In the genomic region with DNA sequence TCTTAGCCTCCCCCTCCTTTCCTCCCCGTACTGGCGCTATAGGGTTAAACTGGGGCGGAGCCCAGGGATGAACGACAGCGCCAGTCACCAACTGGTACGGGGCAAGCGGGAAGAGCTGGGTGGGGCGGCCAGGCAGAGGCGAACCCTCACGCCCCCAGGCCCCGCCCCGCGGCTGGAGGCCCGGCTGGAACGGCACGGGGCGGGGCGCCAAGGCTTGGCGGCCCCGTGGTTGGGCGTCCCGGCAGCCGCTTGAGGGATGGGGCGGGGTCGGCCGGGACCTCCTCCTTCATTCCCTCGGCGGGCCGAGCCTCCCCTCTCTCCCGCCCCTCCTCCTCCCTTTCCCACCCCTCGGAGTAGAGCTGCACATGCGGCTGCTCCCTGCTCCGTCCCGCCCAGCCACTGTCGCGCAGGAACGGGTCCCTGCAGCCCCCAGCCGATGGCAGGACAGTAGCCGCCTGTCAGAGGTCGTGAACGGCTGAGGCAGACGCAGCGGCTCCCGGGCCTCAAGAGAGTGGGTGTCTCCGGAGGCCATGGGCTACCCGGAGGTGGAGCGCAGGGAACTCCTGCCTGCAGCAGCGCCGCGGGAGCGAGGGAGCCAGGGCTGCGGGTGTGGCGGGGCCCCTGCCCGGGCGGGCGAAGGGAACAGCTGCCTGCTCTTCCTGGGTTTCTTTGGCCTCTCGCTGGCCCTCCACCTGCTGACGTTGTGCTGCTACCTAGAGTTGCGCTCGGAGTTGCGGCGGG, we compare ENCODE assay signal across 1 cellular context.
A peak's percentile ranks its signal among the peaks of the same experiment; 100 is the strongest.
TF ChIP-seq lines count a peak whose summit lies in the region.

A gene (plus strand): TSS at position 335 of the 741 bp plus-strand sequence.

TF ChIP-seq in H1, 55 proteins besides CTCF, POLR2A, EP300 and RAD21:
- TF ChIP-seq, protein P1, sequence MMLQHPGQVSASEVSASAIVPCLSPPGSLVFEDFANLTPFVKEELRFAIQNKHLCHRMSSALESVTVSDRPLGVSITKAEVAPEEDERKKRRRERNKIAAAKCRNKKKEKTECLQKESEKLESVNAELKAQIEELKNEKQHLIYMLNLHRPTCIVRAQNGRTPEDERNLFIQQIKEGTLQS (IDR thresholded peaks at IDR 0.05; ENCODE audit: insufficient read depth, low read depth, low read length), result no peak
- TF ChIP-seq SIN3A (conservative IDR thresholded peaks at IDR 0.05 in 1 of 2, IDR thresholded peaks at IDR 0.05 in 1 of 2; ENCODE audit: low read depth in 1 of 2, low read length in 2 of 2), result no peak
- no peak for TF ChIP-seq GTF2F1 (IDR thresholded peaks at IDR 0.05; ENCODE audit: borderline replicate concordance, low read depth, low read length)
- no peak for TF ChIP-seq KDM1A (IDR thresholded peaks at IDR 0.05; ENCODE audit: borderline replicate concordance, low read length)
- no peak for TF ChIP-seq GABPA (IDR thresholded peaks at IDR 0.05; ENCODE audit: borderline replicate concordance, insufficient read depth, low read length)
- TF ChIP-seq, protein P2, sequence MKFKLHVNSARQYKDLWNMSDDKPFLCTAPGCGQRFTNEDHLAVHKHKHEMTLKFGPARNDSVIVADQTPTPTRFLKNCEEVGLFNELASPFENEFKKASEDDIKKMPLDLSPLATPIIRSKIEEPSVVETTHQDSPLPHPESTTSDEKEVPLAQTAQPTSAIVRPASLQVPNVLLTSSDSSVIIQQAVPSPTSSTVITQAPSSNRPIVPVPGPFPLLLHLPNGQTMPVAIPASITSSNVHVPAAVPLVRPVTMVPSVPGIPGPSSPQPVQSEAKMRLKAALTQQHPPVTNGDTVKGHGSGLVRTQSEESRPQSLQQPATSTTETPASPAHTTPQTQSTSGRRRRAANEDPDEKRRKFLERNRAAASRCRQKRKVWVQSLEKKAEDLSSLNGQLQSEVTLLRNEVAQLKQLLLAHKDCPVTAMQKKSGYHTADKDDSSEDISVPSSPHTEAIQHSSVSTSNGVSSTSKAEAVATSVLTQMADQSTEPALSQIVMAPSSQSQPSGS (IDR thresholded peaks at IDR 0.05; ENCODE audit: low read length), result no peak
- TF ChIP-seq SIX5 (IDR thresholded peaks at IDR 0.05; ENCODE audit: low read depth, low read length), result no peak
- TF ChIP-seq BACH1 (IDR thresholded peaks at IDR 0.05; ENCODE audit: low read length), result no peak
- TF ChIP-seq CREB1 (IDR thresholded peaks at IDR 0.05), result no peak
- no peak for TF ChIP-seq NANOG (IDR thresholded peaks at IDR 0.05; ENCODE audit: insufficient read depth, low read depth, low read length, poor library complexity, severe bottlenecking)
- no peak for TF ChIP-seq ZNF274 (IDR thresholded peaks at IDR 0.05; ENCODE audit: borderline replicate concordance, extremely low read depth, low read length)
- TF ChIP-seq POLR2AphosphoS5 (IDR thresholded peaks at IDR 0.05; ENCODE audit: low read depth, low read length), result no peak
- TF ChIP-seq SAP30 (IDR thresholded peaks at IDR 0.05; ENCODE audit: insufficient read depth, insufficient replicate concordance, low read length), result no peak
- no peak for TF ChIP-seq TEAD4 (IDR thresholded peaks at IDR 0.05; ENCODE audit: low read depth, low read length)
- TF ChIP-seq RBBP5 (IDR thresholded peaks at IDR 0.05; ENCODE audit: borderline replicate concordance, low read depth, low read length), result peak; percentile 39; the same call in 1 of the 2 replicates
- TF ChIP-seq CEBPB (IDR thresholded peaks at IDR 0.05; ENCODE audit: low read depth, low read length), result no peak
- TF ChIP-seq YY1 (IDR thresholded peaks at IDR 0.05; ENCODE audit: low read depth, low read length), result no peak
- no peak for TF ChIP-seq RNF2 (IDR thresholded peaks at IDR 0.05; ENCODE audit: borderline replicate concordance, low read depth, low read length, missing control alignments, poor library complexity, severe bottlenecking)
- TF ChIP-seq NRF1 (IDR thresholded peaks at IDR 0.05; ENCODE audit: low read depth, low read length), result no peak
- TF ChIP-seq CBX5 (IDR thresholded peaks at IDR 0.05; ENCODE audit: low read depth, low read length), result no peak
- no peak for TF ChIP-seq RFX5 (IDR thresholded peaks at IDR 0.05; ENCODE audit: borderline replicate concordance, low read depth, low read length)
- TF ChIP-seq SP4 (IDR thresholded peaks at IDR 0.05; ENCODE audit: low read length), result peak; percentile 86
- TF ChIP-seq JUND (IDR thresholded peaks at IDR 0.05; ENCODE audit: low read length), result no peak
- TF ChIP-seq BCL11A (IDR thresholded peaks at IDR 0.05; ENCODE audit: low read depth in 2 of 2, low read length in 2 of 2), result no peak
- TF ChIP-seq FOSL1 (IDR thresholded peaks at IDR 0.05; ENCODE audit: insufficient read depth, low read depth, low read length), result no peak
- TF ChIP-seq, protein P3, sequence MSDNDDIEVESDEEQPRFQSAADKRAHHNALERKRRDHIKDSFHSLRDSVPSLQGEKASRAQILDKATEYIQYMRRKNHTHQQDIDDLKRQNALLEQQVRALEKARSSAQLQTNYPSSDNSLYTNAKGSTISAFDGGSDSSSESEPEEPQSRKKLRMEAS (IDR thresholded peaks at IDR 0.05), result peak; percentile 45; the same call in 1 of the 2 replicates
- TF ChIP-seq, protein P4, sequence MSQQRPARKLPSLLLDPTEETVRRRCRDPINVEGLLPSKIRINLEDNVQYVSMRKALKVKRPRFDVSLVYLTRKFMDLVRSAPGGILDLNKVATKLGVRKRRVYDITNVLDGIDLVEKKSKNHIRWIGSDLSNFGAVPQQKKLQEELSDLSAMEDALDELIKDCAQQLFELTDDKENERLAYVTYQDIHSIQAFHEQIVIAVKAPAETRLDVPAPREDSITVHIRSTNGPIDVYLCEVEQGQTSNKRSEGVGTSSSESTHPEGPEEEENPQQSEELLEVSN (IDR thresholded peaks at IDR 0.05), result peak; percentile 61
- no peak for TF ChIP-seq HDAC6 (IDR thresholded peaks at IDR 0.05; ENCODE audit: low read depth, low read length)
- no peak for TF ChIP-seq BRCA1 (IDR thresholded peaks at IDR 0.05; ENCODE audit: low read depth, low read length)
- 0 out of 2 replicates have a peak, but pooled peaks have one; percentile 34 for TF ChIP-seq SP2 (IDR thresholded peaks at IDR 0.05; ENCODE audit: low read length)
- no peak for TF ChIP-seq KDM5A (IDR thresholded peaks at IDR 0.05; ENCODE audit: low read length)
- no peak for TF ChIP-seq SUZ12 (IDR thresholded peaks at IDR 0.05; ENCODE audit: low read length)
- no peak for TF ChIP-seq CBX8 (IDR thresholded peaks at IDR 0.05; ENCODE audit: borderline replicate concordance, low read depth, low read length)
- TF ChIP-seq POU5F1 (IDR thresholded peaks at IDR 0.05; ENCODE audit: low read depth, low read length), result no peak
- TF ChIP-seq CTBP2 (IDR thresholded peaks at IDR 0.05; ENCODE audit: borderline replicate concordance, insufficient read depth, insufficient read length, low read length), result no peak
- no peak for TF ChIP-seq MAFK (IDR thresholded peaks at IDR 0.05; ENCODE audit: low read depth, low read length)
- no peak for TF ChIP-seq JUN (IDR thresholded peaks at IDR 0.05; ENCODE audit: low read depth, low read length)
- no peak for TF ChIP-seq EZH2 (IDR thresholded peaks at IDR 0.05; ENCODE audit: low read depth, low read length, severe bottlenecking)
- TF ChIP-seq, protein P5, sequence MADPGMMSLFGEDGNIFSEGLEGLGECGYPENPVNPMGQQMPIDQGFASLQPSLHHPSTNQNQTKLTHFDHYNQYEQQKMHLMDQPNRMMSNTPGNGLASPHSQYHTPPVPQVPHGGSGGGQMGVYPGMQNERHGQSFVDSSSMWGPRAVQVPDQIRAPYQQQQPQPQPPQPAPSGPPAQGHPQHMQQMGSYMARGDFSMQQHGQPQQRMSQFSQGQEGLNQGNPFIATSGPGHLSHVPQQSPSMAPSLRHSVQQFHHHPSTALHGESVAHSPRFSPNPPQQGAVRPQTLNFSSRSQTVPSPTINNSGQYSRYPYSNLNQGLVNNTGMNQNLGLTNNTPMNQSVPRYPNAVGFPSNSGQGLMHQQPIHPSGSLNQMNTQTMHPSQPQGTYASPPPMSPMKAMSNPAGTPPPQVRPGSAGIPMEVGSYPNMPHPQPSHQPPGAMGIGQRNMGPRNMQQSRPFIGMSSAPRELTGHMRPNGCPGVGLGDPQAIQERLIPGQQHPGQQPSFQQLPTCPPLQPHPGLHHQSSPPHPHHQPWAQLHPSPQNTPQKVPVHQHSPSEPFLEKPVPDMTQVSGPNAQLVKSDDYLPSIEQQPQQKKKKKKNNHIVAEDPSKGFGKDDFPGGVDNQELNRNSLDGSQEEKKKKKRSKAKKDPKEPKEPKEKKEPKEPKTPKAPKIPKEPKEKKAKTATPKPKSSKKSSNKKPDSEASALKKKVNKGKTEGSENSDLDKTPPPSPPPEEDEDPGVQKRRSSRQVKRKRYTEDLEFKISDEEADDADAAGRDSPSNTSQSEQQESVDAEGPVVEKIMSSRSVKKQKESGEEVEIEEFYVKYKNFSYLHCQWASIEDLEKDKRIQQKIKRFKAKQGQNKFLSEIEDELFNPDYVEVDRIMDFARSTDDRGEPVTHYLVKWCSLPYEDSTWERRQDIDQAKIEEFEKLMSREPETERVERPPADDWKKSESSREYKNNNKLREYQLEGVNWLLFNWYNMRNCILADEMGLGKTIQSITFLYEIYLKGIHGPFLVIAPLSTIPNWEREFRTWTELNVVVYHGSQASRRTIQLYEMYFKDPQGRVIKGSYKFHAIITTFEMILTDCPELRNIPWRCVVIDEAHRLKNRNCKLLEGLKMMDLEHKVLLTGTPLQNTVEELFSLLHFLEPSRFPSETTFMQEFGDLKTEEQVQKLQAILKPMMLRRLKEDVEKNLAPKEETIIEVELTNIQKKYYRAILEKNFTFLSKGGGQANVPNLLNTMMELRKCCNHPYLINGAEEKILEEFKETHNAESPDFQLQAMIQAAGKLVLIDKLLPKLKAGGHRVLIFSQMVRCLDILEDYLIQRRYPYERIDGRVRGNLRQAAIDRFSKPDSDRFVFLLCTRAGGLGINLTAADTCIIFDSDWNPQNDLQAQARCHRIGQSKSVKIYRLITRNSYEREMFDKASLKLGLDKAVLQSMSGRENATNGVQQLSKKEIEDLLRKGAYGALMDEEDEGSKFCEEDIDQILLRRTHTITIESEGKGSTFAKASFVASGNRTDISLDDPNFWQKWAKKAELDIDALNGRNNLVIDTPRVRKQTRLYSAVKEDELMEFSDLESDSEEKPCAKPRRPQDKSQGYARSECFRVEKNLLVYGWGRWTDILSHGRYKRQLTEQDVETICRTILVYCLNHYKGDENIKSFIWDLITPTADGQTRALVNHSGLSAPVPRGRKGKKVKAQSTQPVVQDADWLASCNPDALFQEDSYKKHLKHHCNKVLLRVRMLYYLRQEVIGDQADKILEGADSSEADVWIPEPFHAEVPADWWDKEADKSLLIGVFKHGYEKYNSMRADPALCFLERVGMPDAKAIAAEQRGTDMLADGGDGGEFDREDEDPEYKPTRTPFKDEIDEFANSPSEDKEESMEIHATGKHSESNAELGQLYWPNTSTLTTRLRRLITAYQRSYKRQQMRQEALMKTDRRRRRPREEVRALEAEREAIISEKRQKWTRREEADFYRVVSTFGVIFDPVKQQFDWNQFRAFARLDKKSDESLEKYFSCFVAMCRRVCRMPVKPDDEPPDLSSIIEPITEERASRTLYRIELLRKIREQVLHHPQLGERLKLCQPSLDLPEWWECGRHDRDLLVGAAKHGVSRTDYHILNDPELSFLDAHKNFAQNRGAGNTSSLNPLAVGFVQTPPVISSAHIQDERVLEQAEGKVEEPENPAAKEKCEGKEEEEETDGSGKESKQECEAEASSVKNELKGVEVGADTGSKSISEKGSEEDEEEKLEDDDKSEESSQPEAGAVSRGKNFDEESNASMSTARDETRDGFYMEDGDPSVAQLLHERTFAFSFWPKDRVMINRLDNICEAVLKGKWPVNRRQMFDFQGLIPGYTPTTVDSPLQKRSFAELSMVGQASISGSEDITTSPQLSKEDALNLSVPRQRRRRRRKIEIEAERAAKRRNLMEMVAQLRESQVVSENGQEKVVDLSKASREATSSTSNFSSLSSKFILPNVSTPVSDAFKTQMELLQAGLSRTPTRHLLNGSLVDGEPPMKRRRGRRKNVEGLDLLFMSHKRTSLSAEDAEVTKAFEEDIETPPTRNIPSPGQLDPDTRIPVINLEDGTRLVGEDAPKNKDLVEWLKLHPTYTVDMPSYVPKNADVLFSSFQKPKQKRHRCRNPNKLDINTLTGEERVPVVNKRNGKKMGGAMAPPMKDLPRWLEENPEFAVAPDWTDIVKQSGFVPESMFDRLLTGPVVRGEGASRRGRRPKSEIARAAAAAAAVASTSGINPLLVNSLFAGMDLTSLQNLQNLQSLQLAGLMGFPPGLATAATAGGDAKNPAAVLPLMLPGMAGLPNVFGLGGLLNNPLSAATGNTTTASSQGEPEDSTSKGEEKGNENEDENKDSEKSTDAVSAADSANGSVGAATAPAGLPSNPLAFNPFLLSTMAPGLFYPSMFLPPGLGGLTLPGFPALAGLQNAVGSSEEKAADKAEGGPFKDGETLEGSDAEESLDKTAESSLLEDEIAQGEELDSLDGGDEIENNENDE (IDR thresholded peaks at IDR 0.05; ENCODE audit: insufficient replicate concordance, low read length), result no peak
- TF ChIP-seq SIRT6 (IDR thresholded peaks at IDR 0.05; ENCODE audit: low read length), result no peak
- TF ChIP-seq EGR1 (IDR thresholded peaks at IDR 0.05; ENCODE audit: borderline replicate concordance, low read depth, low read length), result no peak
- no peak for TF ChIP-seq TAF7 (optimal IDR thresholded peaks at IDR 0.05; ENCODE audit: borderline replicate concordance, low read depth, low read length)
- no peak for TF ChIP-seq CHD1 (IDR thresholded peaks at IDR 0.05; ENCODE audit: low read depth, low read length)
- TF ChIP-seq TAF1 (IDR thresholded peaks at IDR 0.05; ENCODE audit: low read depth, low read length), result no peak
- TF ChIP-seq, protein P6, sequence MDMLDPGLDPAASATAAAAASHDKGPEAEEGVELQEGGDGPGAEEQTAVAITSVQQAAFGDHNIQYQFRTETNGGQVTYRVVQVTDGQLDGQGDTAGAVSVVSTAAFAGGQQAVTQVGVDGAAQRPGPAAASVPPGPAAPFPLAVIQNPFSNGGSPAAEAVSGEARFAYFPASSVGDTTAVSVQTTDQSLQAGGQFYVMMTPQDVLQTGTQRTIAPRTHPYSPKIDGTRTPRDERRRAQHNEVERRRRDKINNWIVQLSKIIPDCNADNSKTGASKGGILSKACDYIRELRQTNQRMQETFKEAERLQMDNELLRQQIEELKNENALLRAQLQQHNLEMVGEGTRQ (IDR thresholded peaks at IDR 0.05; ENCODE audit: low read length), result no peak
- no peak for TF ChIP-seq HDAC2 (IDR thresholded peaks at IDR 0.05; ENCODE audit: borderline replicate concordance in 1 of 2, low read depth in 2 of 2, low read length in 2 of 2)
- TF ChIP-seq KDM4A (IDR thresholded peaks at IDR 0.05; ENCODE audit: low read depth, low read length, severe bottlenecking), result peak; percentile 80
- no peak for TF ChIP-seq TCF12 (IDR thresholded peaks at IDR 0.05; ENCODE audit: low read depth, low read length)
- TF ChIP-seq TBP (IDR thresholded peaks at IDR 0.05; ENCODE audit: low read depth, low read length), result no peak
- no peak for TF ChIP-seq CHD2 (IDR thresholded peaks at IDR 0.05; ENCODE audit: low read length)
- peak; percentile 84 for TF ChIP-seq SP1 (IDR thresholded peaks at IDR 0.05; ENCODE audit: low read depth, low read length)
- no peak for TF ChIP-seq PHF8 (conservative IDR thresholded peaks at IDR 0.05; ENCODE audit: low read depth, low read length)
- TF ChIP-seq SRF (IDR thresholded peaks at IDR 0.05; ENCODE audit: low read depth, low read length), result no peak
- TF ChIP-seq RXRA (IDR thresholded peaks at IDR 0.05; ENCODE audit: insufficient read depth, low read depth, low read length), result no peak
- TF ChIP-seq ASH2L (IDR thresholded peaks at IDR 0.05; ENCODE audit: low read length), result peak; percentile 50
